ENCODE assay signal across 9 cellular contexts in the genomic region with DNA sequence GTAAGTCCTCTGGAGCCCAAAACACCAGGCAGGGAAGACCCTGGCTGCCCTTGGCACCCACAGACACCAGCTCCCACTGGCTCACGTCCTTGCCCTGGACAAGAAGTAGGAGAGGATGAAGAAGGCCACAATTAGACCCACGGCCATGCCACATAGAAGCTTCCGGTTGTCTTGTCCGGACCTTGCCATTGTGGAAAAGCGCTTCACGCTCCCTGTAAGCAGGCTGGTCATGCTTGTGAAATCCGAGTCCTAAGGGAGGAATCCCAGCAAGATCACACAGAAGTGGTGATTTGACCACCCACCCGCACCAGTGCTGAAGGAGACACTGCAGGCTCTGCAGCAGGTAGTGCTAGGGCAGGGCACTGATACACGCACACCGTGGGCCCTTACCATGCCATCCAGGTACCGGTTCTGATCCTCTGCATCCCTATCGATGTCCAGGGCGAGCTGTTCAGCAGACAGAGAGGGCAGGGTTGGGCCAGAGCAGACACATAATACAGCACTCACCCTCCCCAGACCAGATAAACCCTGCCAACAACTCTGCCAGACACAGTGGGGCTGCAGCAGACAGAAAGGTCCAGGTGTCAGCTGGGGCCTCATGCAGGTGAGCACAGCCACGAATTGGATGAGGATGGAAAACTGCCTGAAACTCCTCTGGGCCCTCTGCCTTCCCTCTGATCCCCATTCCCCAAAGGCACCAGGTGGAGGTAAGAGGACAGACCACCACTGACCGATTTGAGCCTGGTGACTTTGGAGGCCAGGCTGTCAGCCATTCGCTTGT. TPM values are rescaled to one million over a fixed set of nuclear protein-coding genes. Genes with fewer than 3 reads are reported as not detected.
A peak's percentile ranks its signal among the peaks of the same experiment; 100 is the strongest.
DNase-seq lines count a peak whose midpoint lies in the region; ATAC-seq and TF ChIP-seq lines count a peak whose summit lies in the region.
"Had no signal": no experiment of that assay in that cellular context is flagged by ENCODE, and none has a peak within 500 bp of the region (broad histone marks: within the 10 kb centered on the region; RNA-seq: fewer than 3 reads in every experiment).

No MANE protein-coding gene starts in this region.

- no peak for TF ChIP-seq RAD21 in neural cell (conservative IDR thresholded peaks at IDR 0.05)

- H2AFZ ChIP-seq in neural cell (ENCODE audit: low read depth, low read length) = no peak overlapping the region

- ATAC-seq in GM21390 (IDR thresholded peaks at IDR 0.05; ENCODE audit: unreplicated experiment) (no peak), GM19328 (IDR thresholded peaks at IDR 0.05; ENCODE audit: unreplicated experiment) (no peak)

- H4K20me1 ChIP-seq in BLaER1 = peaks cover 70% of the 10 kb centered on the region
- H4K20me1 ChIP-seq in neural cell (ENCODE audit: insufficient read depth) = peaks cover 3% of the 10 kb centered on the region

- H3K27me3 ChIP-seq in BLaER1 (no peaks in the 10 kb centered on the region), NT2/D1 (ENCODE audit: insufficient read depth, insufficient read length) (no peaks in the 10 kb centered on the region), dorsolateral prefrontal cortex (no peaks in the 10 kb centered on the region), neural cell (ENCODE audit: insufficient read depth, low read depth, low read length) (no peaks in the 10 kb centered on the region)

- no peaks in the 10 kb centered on the region for H3F3A ChIP-seq in neural cell (ENCODE audit: insufficient read depth, low read length, poor library complexity, severe bottlenecking)

- H3K4me1 ChIP-seq in BLaER1 (peaks cover 48% of the 10 kb centered on the region), NT2/D1 (ENCODE audit: insufficient read depth, insufficient read length) (peaks cover 21% of the 10 kb centered on the region)

- H3K4me2 ChIP-seq in BLaER1 (peak overlapping the region; percentile 99), neural cell (ENCODE audit: low read length) (no peak overlapping the region)

- peaks cover 64% of the 10 kb centered on the region for H3K36me3 ChIP-seq in BLaER1
- peaks cover 70% of the 10 kb centered on the region for H3K36me3 ChIP-seq in NT2/D1 (ENCODE audit: insufficient read depth, insufficient read length, low read length)
- no peaks in the 10 kb centered on the region for H3K36me3 ChIP-seq in neural cell (ENCODE audit: insufficient read depth, low read length)

- no peaks in the 10 kb centered on the region for H3K9me2 ChIP-seq in neural cell (ENCODE audit: insufficient read depth, low read length)

- H3K79me2 ChIP-seq in neural cell (replicated peaks; ENCODE audit: insufficient read depth, low read length) = peaks cover 28% of the 10 kb centered on the region

- H3K9ac ChIP-seq in BLaER1 (peak overlapping the region; percentile 98; the same call in 1 of the 2 replicates), NT2/D1 (ENCODE audit: insufficient read length, low read depth) (peak overlapping the region; percentile 53), neural cell (ENCODE audit: low read length) (peak overlapping the region; percentile 98)

- DNase-seq in NT2/D1 (ENCODE audit: low read depth, low spot score) (no peak), dorsolateral prefrontal cortex (peak in 3 of 10 donors; percentile 3 to 28 (median 22)), OCI-M1 (lab: John Stamatoyannopoulos, UW) (no peak)
- no peak for DNase-seq in stimulated activated CD4-positive, alpha-beta T cell treated with anti-CD3 and anti-CD28 coated beads, Interleukin-4, amount 100 ng/mL, for 1 hour
- DNase-seq: NCI-H1436 treated with DMSO at 0.1 percent for 48 hours had no signal

- H3K9me3 ChIP-seq in BLaER1 = no peaks in the 10 kb centered on the region
- no peaks in the 10 kb centered on the region for H3K9me3 ChIP-seq in NT2/D1 (ENCODE audit: insufficient read depth, low read length)
- H3K9me3 ChIP-seq in neural cell (ENCODE audit: low read length) = no peaks in the 10 kb centered on the region

- TF ChIP-seq CTCF in dorsolateral prefrontal cortex (IDR thresholded peaks at IDR 0.05 in 54 of 56, conservative IDR thresholded peaks at IDR 0.05 in 2 of 56; ENCODE audit: low read depth in 1 of 56, partially characterized antibody in 56 of 56) = no peak
- TF ChIP-seq CTCF in neural cell (IDR thresholded peaks at IDR 0.05; ENCODE audit: poor library complexity, severe bottlenecking) = no peak

- intact Hi-C loops in dorsolateral prefrontal cortex (cut with DNase I) = loop anchor here in 1 of 2 donors (5.0 kb wide), 2 partner anchors 162 to 242 kb away; a partner anchor contains a TSS

- H3K4me3 ChIP-seq in BLaER1 (peak overlapping the region; percentile 100; the same call in 1 of the 2 replicates), NT2/D1 (ENCODE audit: insufficient read length, low read depth) (no peak overlapping the region), dorsolateral prefrontal cortex (peak overlapping the region in 33 of 59 donors; percentile 53 to 100 (median 93)), neural cell (ENCODE audit: low read length) (peak overlapping the region; percentile 97)

- no peak for TF ChIP-seq EP300 in neural cell (conservative IDR thresholded peaks at IDR 0.05; ENCODE audit: poor library complexity, severe bottlenecking)

- no peak overlapping the region for H3K27ac ChIP-seq in BLaER1
- H3K27ac ChIP-seq in dorsolateral prefrontal cortex = peak overlapping the region in 3 of 59 donors; percentile 98
- H3K27ac ChIP-seq in neural cell (ENCODE audit: low read length) = no peak overlapping the region

TF ChIP-seq in neural cell, 6 proteins besides CTCF, POLR2A, EP300 and RAD21:
- TF ChIP-seq EZH2 (IDR thresholded peaks at IDR 0.05; ENCODE audit: borderline replicate concordance, insufficient read depth, low read length, poor library complexity, severe bottlenecking) (no peak), POLR2AphosphoS5 (IDR thresholded peaks at IDR 0.05) (no peak), SMC3 (conservative IDR thresholded peaks at IDR 0.05; ENCODE audit: poor library complexity) (no peak)
- TF ChIP-seq, protein P1, sequence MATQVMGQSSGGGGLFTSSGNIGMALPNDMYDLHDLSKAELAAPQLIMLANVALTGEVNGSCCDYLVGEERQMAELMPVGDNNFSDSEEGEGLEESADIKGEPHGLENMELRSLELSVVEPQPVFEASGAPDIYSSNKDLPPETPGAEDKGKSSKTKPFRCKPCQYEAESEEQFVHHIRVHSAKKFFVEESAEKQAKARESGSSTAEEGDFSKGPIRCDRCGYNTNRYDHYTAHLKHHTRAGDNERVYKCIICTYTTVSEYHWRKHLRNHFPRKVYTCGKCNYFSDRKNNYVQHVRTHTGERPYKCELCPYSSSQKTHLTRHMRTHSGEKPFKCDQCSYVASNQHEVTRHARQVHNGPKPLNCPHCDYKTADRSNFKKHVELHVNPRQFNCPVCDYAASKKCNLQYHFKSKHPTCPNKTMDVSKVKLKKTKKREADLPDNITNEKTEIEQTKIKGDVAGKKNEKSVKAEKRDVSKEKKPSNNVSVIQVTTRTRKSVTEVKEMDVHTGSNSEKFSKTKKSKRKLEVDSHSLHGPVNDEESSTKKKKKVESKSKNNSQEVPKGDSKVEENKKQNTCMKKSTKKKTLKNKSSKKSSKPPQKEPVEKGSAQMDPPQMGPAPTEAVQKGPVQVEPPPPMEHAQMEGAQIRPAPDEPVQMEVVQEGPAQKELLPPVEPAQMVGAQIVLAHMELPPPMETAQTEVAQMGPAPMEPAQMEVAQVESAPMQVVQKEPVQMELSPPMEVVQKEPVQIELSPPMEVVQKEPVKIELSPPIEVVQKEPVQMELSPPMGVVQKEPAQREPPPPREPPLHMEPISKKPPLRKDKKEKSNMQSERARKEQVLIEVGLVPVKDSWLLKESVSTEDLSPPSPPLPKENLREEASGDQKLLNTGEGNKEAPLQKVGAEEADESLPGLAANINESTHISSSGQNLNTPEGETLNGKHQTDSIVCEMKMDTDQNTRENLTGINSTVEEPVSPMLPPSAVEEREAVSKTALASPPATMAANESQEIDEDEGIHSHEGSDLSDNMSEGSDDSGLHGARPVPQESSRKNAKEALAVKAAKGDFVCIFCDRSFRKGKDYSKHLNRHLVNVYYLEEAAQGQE (IDR thresholded peaks at IDR 0.05; ENCODE audit: borderline replicate concordance) = no peak
TF ChIP-seq in neural cell: peak in this region for 0.

RNA-seq across cellular contexts. Expression of a gene that starts 1.8 kb away (rescaled TPM):
- 10 to 100 TPM; 22.9 to 47.4 (median 33.0) TPM for total RNA-seq in dorsolateral prefrontal cortex
- 6.7 and 7.6 TPM in 2 replicates for polyA plus RNA-seq in neural cell
- polyA minus RNA-seq in neural cell = 7.8 and 9.8 TPM in 2 replicates

RNA-seq across cellular contexts. Expression of a gene that starts 2.1 kb away (rescaled TPM):
- 100 to 1,000 TPM in 2 of 120 experiments, 10 to 100 TPM in 118; 55.0 to 104 (median 78.7) TPM for total RNA-seq in dorsolateral prefrontal cortex
- 128 and 152 TPM in 2 replicates for polyA plus RNA-seq in neural cell
- 66.2 and 82.0 TPM in 2 replicates for polyA minus RNA-seq in neural cell

RNA-seq across cellular contexts. Expression of a gene that starts 12.5 kb away (rescaled TPM):
- not detected for total RNA-seq in dorsolateral prefrontal cortex
- polyA plus RNA-seq in neural cell = not detected in 2 replicates
- not detected in 2 replicates for polyA minus RNA-seq in neural cell

RNA-seq across cellular contexts. Expression of a gene that starts 30.7 kb away (rescaled TPM):
- total RNA-seq in dorsolateral prefrontal cortex = 10 to 100 TPM; 32.3 to 71.0 (median 52.8) TPM
- 32.9 and 38.8 TPM in 2 replicates for polyA plus RNA-seq in neural cell
- 13.3 and 15.3 TPM in 2 replicates for polyA minus RNA-seq in neural cell

RNA-seq across cellular contexts. Expression of a gene that starts 31.4 kb away (rescaled TPM):
- total RNA-seq in dorsolateral prefrontal cortex = 100 to 1,000 TPM in 5 of 120 experiments, 10 to 100 TPM in 115; 50.5 to 105 (median 80.8) TPM
- polyA plus RNA-seq in neural cell = 174 and 183 TPM in 2 replicates
- 88.4 and 105 TPM in 2 replicates for polyA minus RNA-seq in neural cell
